Comparison of ENCODE assay signal across 23 cellular contexts in genomic region chr11:126523441-126523840, GRCh38.
"Had no signal": no experiment of that assay in that cellular context is flagged by ENCODE, and none has a peak within 500 bp of the region (broad histone marks: within the 10 kb centered on the region; RNA-seq: fewer than 3 reads in every experiment).

No MANE protein-coding gene starts in this region.

- H3K4me3 Mint-ChIP-seq: memory B cell; mesothelial cell of epicardium; naive B cell; natural killer cell treated with Interleukin-12 subunit alpha and Interleukin-12 subunit beta and Interleukin-15 and Interleukin-18, amount 100 ng/mL, for 72 hours; neural crest cell; stimulated activated effector memory CD8-positive, alpha-beta T cell treated with anti-CD3 and anti-CD28 coated beads, Interleukin-12 subunit alpha, Interleukin-12 subunit beta, amount 100 ng/mL, for 72 hours had no signal

- H3K27ac ChIP-seq: lower lobe of right lung, pancreas, stomach, thyroid gland had no signal

- H3K4me3 ChIP-seq: dorsolateral prefrontal cortex, lower lobe of right lung, mucosa of descending colon, pancreas, stomach, thyroid gland had no signal

- H3K4me1 ChIP-seq: lower lobe of right lung, pancreas, stomach, thyroid gland had no signal

- H3K27ac Mint-ChIP-seq: memory B cell; mesothelial cell of epicardium; natural killer cell treated with Interleukin-12 subunit alpha and Interleukin-12 subunit beta and Interleukin-15 and Interleukin-18, amount 100 ng/mL, for 72 hours; progenitor cell of endocrine pancreas; stimulated activated effector memory CD8-positive, alpha-beta T cell treated with anti-CD3 and anti-CD28 coated beads, Interleukin-12 subunit alpha, Interleukin-12 subunit beta, amount 100 ng/mL, for 72 hours had no signal

- H3K36me3 ChIP-seq: lower lobe of right lung, pancreas, stomach, thyroid gland had no signal

- H3K27me3 ChIP-seq: dorsolateral prefrontal cortex, pancreas, thyroid gland had no signal

- H3K36me3 Mint-ChIP-seq: memory B cell; mesothelial cell of epicardium; naive B cell; natural killer cell treated with Interleukin-12 subunit alpha and Interleukin-12 subunit beta and Interleukin-15 and Interleukin-18, amount 100 ng/mL, for 72 hours; stimulated activated effector memory CD8-positive, alpha-beta T cell treated with anti-CD3 and anti-CD28 coated beads, Interleukin-12 subunit alpha, Interleukin-12 subunit beta, amount 100 ng/mL, for 72 hours had no signal

- H3K4me1 Mint-ChIP-seq: memory B cell; naive B cell; stimulated activated effector memory CD8-positive, alpha-beta T cell treated with anti-CD3 and anti-CD28 coated beads, Interleukin-12 subunit alpha, Interleukin-12 subunit beta, amount 100 ng/mL, for 72 hours had no signal

- DNase-seq: caudate nucleus; cerebellar nuclear complex; effector CD4-positive, alpha-beta T cell; hypothalamus; left ventricle myocardium superior; lower lobe of right lung; mucosa of descending colon; naive B cell; pancreas; stimulated activated CD4-positive, alpha-beta T cell treated with anti-CD3 and anti-CD28 coated beads, Interleukin-1b, Interleukin-23, amount 100 ng/mL, for 48 hours; stimulated activated CD4-positive, alpha-beta T cell treated with anti-CD3 and anti-CD28 coated beads, Interleukin-4, amount 100 ng/mL, for 1 hour; stimulated activated naive CD4-positive, alpha-beta T cell treated with Interleukin-2 at 50 U/mL for 16 hours; stomach; thyroid gland; trophoblast cell had no signal

- H3K9me3 ChIP-seq: lower lobe of right lung, mucosa of descending colon, pancreas, stomach, thyroid gland had no signal

- ATAC-seq: left ventricle myocardium superior; lower lobe of right lung; mucosa of descending colon; natural killer cell treated with Interleukin-12 subunit alpha and Interleukin-12 subunit beta and Interleukin-15 and Interleukin-18, amount 100 ng/mL, for 72 hours; pancreas; sciatic nerve; stimulated activated effector memory CD8-positive, alpha-beta T cell treated with anti-CD3 and anti-CD28 coated beads, Interleukin-12 subunit alpha, Interleukin-12 subunit beta, amount 100 ng/mL, for 72 hours had no signal

- H3K9me3 Mint-ChIP-seq: memory B cell; mesothelial cell of epicardium; naive B cell; natural killer cell treated with Interleukin-12 subunit alpha and Interleukin-12 subunit beta and Interleukin-15 and Interleukin-18, amount 100 ng/mL, for 72 hours; neural crest cell; stimulated activated effector memory CD8-positive, alpha-beta T cell treated with anti-CD3 and anti-CD28 coated beads, Interleukin-12 subunit alpha, Interleukin-12 subunit beta, amount 100 ng/mL, for 72 hours had no signal
